ENCODE assay signal across 9 cellular contexts in the genomic region with DNA sequence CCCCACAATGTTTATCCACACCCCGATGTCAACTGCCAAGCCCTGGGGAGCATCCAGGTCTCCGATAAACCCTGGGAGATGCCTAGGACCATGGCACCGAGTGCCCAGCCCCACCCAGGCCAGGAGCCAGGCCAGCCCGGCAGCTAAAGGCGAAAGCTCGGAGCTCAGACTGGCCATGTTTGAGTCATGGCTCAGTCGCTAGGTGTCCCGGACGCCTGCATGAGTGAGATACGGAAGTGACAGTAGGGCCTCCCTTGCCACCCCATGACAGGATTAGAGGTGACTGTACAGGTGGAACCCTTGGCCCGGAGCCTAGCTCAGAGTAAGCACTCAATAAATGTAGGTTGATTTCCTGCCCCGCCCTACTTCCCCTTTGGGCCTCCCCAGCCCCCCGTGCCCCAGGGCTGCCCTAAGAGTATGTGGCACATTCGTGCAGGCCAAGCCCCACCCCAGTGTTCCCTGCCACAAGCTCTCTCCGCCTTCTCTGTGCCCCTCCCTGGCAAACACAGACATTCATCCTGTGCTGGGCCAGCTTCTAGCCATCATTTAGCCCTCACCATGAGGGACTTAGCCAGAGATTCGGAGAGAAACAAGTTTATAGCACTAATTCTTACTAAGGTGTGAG. TPM values are rescaled to one million over a fixed set of nuclear protein-coding genes. Genes with fewer than 3 reads are reported as not detected.
A peak's percentile ranks its signal among the peaks of the same experiment; 100 is the strongest.
DNase-seq lines count a peak whose midpoint lies in the region; ATAC-seq and TF ChIP-seq lines count a peak whose summit lies in the region.
"Had no signal": no experiment of that assay in that cellular context is flagged by ENCODE, and none has a peak within 500 bp of the region (broad histone marks: within the 10 kb centered on the region; RNA-seq: fewer than 3 reads in every experiment).

No MANE protein-coding gene starts in this region.

- peaks cover 86% of the 10 kb centered on the region for H3K79me2 ChIP-seq in mammary epithelial cell (ENCODE audit: insufficient read depth, low read length)

- DNase-seq in mammary epithelial cell (peak; percentile 88), tibial artery (peak; percentile 73 to 88), SHP77 treated with DMSO at 0.1 percent for 48 hours (lab: John Stamatoyannopoulos, UW) (no peak), NCI-H2227 treated with DMSO at 0.1 percent for 48 hours (lab: John Stamatoyannopoulos, UW) (no peak)
- DNase-seq in natural killer cell treated with Interleukin-12 subunit alpha and Interleukin-12 subunit beta and Interleukin-15 and Interleukin-18, amount 100 ng/mL, for 72 hours (ENCODE audit: low spot score): peak; percentile 85

- no peaks in the 10 kb centered on the region for H4K20me1 ChIP-seq in BLaER1
- no peaks in the 10 kb centered on the region for H4K20me1 ChIP-seq in mammary epithelial cell (ENCODE audit: insufficient read depth, low read length)

- H3K27ac ChIP-seq in BLaER1 (peak overlapping the region; percentile 72), VCaP (peak overlapping the region; percentile 97), mammary epithelial cell (ENCODE audit: insufficient read depth, low read depth, low read length) (peak overlapping the region; percentile 49), tibial artery (peak overlapping the region; percentile 93 to 100)
- H3K27ac ChIP-seq: C4-2B had no signal

- no peaks in the 10 kb centered on the region for H3K36me3 Mint-ChIP-seq in natural killer cell treated with Interleukin-12 subunit alpha and Interleukin-12 subunit beta and Interleukin-15 and Interleukin-18, amount 100 ng/mL, for 72 hours

- H3K27me3 ChIP-seq in BLaER1 (no peaks in the 10 kb centered on the region), mammary epithelial cell (ENCODE audit: insufficient read depth, low read length) (no peaks in the 10 kb centered on the region), tibial artery (no peaks in the 10 kb centered on the region)

- peak overlapping the region; percentile 0 for H2AFZ ChIP-seq in mammary epithelial cell (ENCODE audit: low read depth, low read length)

- H3K4me3 ChIP-seq in BLaER1 (no peak overlapping the region), mammary epithelial cell (replicated peaks in 1 of 3; ENCODE audit: insufficient read depth in 1 of 3, low read depth in 2 of 3, low read length in 3 of 3) (peak overlapping the region in 2 of 3 experiments; percentile 81 to 88), tibial artery (peak overlapping the region; percentile 85 to 91)

- intact Hi-C loops in mammary epithelial cell (cut with micrococcal nuclease) (loop anchor here (1.0 kb wide), 1 partner anchor 8 kb away; no protein-coding TSS in a partner anchor), tibial artery (cut with DNase I; ENCODE audit: low total_unique reads) (no loop called here)

- no TSS peak for BruUV-seq in mammary epithelial cell (replicated peaks; lab: Mats Ljungman, UMichigan)

- dilution Hi-C loops in mammary epithelial cell (cut with HindIII; ENCODE audit: low sequenced_read_pairs): no loop called here

- peaks cover 23 to 32% of the 10 kb centered on the region in 2 donors for H3K4me1 Mint-ChIP-seq in natural killer cell treated with Interleukin-12 subunit alpha and Interleukin-12 subunit beta and Interleukin-15 and Interleukin-18, amount 100 ng/mL, for 72 hours (ENCODE audit: low read depth in 2 of 2)

- H3K4me3 Mint-ChIP-seq in natural killer cell treated with Interleukin-12 subunit alpha and Interleukin-12 subunit beta and Interleukin-15 and Interleukin-18, amount 100 ng/mL, for 72 hours: no peak overlapping the region

- WGBS in mammary epithelial cell (ENCODE audit: low coverage, missing lambda C conversion rate): 14% methylated on average over 11 of the region's 16 CpGs

- H3K4me2 ChIP-seq in BLaER1 (peak overlapping the region; percentile 65), mammary epithelial cell (ENCODE audit: insufficient read depth, low read depth, low read length) (peak overlapping the region; percentile 74)

- H3K4me1 ChIP-seq in BLaER1 (peaks cover 59% of the 10 kb centered on the region), mammary epithelial cell (ENCODE audit: insufficient read depth, low read length) (peaks cover 30% of the 10 kb centered on the region), tibial artery (peaks cover 0 to 67% (median 45%) of the 10 kb centered on the region in 4 donors)

- no peak overlapping the region for H3K27ac Mint-ChIP-seq in natural killer cell treated with Interleukin-12 subunit alpha and Interleukin-12 subunit beta and Interleukin-15 and Interleukin-18, amount 100 ng/mL, for 72 hours

- no peaks in the 10 kb centered on the region for H3K27me3 Mint-ChIP-seq in natural killer cell treated with Interleukin-12 subunit alpha and Interleukin-12 subunit beta and Interleukin-15 and Interleukin-18, amount 100 ng/mL, for 72 hours

- H3K9me3 Mint-ChIP-seq in natural killer cell treated with Interleukin-12 subunit alpha and Interleukin-12 subunit beta and Interleukin-15 and Interleukin-18, amount 100 ng/mL, for 72 hours: no peaks in the 10 kb centered on the region

- CTCF ChIA-PET in mammary epithelial cell (lab: Charles Lee; ENCODE audit: low non-redundant PET): no interaction called here

- H3K9me3 ChIP-seq in BLaER1: no peaks in the 10 kb centered on the region
- H3K9me3 ChIP-seq in mammary epithelial cell (replicated peaks; ENCODE audit: insufficient read depth, low read length): no peaks in the 10 kb centered on the region
- no peaks in the 10 kb centered on the region for H3K9me3 ChIP-seq in tibial artery

- ATAC-seq in HG03135 (IDR thresholded peaks at IDR 0.05; ENCODE audit: unreplicated experiment): peak; percentile 58
- peak; percentile 94 to 95 for ATAC-seq in natural killer cell treated with Interleukin-12 subunit alpha and Interleukin-12 subunit beta and Interleukin-15 and Interleukin-18, amount 100 ng/mL, for 72 hours

- TF ChIP-seq CTCF in VCaP (conservative IDR thresholded peaks at IDR 0.05) (no peak), mammary epithelial cell (conservative IDR thresholded peaks at IDR 0.05 in 1 of 2, IDR thresholded peaks at IDR 0.05 in 1 of 2; ENCODE audit: extremely low read depth in 1 of 2, insufficient read depth in 1 of 2, low read depth in 1 of 2, low read length in 2 of 2) (peak in 1 of 2 donors; percentile 9), tibial artery (IDR thresholded peaks at IDR 0.05) (no peak)

- H3K9ac ChIP-seq in BLaER1 (peak overlapping the region; percentile 44), mammary epithelial cell (ENCODE audit: insufficient read depth, low read length) (peak overlapping the region; percentile 25)

- H3K36me3 ChIP-seq in BLaER1 (no peaks in the 10 kb centered on the region), mammary epithelial cell (ENCODE audit: insufficient read depth, low read length) (peaks cover 10% of the 10 kb centered on the region), tibial artery (peaks cover 0 to 21% (median 12%) of the 10 kb centered on the region in 3 donors)

- in situ Hi-C loops in mammary epithelial cell (cut with MboI; ENCODE audit: low sequenced_read_pairs in 2 of 2): no loop called here

RNA-seq across cellular contexts. Expression of gene TPM4, which starts 5.8 kb away (rescaled TPM):
- 100 to 1,000 TPM; 716 to 802 TPM for total RNA-seq in mammary epithelial cell
- 499 TPM for polyA plus RNA-seq in mammary epithelial cell
- polyA minus RNA-seq in mammary epithelial cell: 299 TPM
- total RNA-seq in natural killer cell treated with Interleukin-12 subunit alpha and Interleukin-12 subunit beta and Interleukin-15 and Interleukin-18, amount 100 ng/mL, for 72 hours: 100 to 1,000 TPM; 462 to 510 TPM

RNA-seq across cellular contexts. Expression of gene RAB8A, which starts 41.2 kb away (rescaled TPM):
- 10 to 100 TPM; 46.0 to 70.1 TPM for total RNA-seq in mammary epithelial cell
- polyA plus RNA-seq in mammary epithelial cell: 131 TPM
- polyA minus RNA-seq in mammary epithelial cell: 123 TPM
- total RNA-seq in natural killer cell treated with Interleukin-12 subunit alpha and Interleukin-12 subunit beta and Interleukin-15 and Interleukin-18, amount 100 ng/mL, for 72 hours: 100 to 1,000 TPM; 166 to 260 TPM

Comparison
In these comparisons a context has a peak if more than half of its experiments do, and no peak if none do; other contexts are left out.
1. DNase-seq: peak in mammary epithelial cell (single experiment), natural killer cell treated with Interleukin-12 subunit alpha and Interleukin-12 subunit beta and Interleukin-15 and Interleukin-18, amount 100 ng/mL, for 72 hours (single experiment) and tibial artery (2 of 2); none in SHP77 treated with DMSO at 0.1 percent for 48 hours (single experiment) and NCI-H2227 treated with DMSO at 0.1 percent for 48 hours (single experiment).
2. Peak in every context shown above with its lines, with median percentiles within 50 percentile points of each other: H3K27ac ChIP-seq.